ENCODE assay signal across 8 cellular contexts in genomic region chr18:49813321-49814146, GRCh38. TPM values are rescaled to one million over a fixed set of nuclear protein-coding genes. Genes with fewer than 3 reads are reported as not detected.
A peak's percentile ranks its signal among the peaks of the same experiment; 100 is the strongest.
DNase-seq lines count a peak whose midpoint lies in the region; FAIRE-seq and TF ChIP-seq lines count a peak whose summit lies in the region.

TSS of gene ACAA2 (minus strand) at chr18:49813533. CDS start at chr18:49813484, 49 bp downstream.

- peak; percentile 67 for DNase-seq in GF-D8 (lab: John Stamatoyannopoulos, UW)
- peak; percentile 81 to 88 for DNase-seq in HAP-1 (ENCODE audit: low spot score in 2 of 2)
- DNase-seq in MG63: peak; percentile 84
- peak; percentile 67 for DNase-seq in SK-MEL-5 (ENCODE audit: low read depth, low spot score)
- DNase-seq in activated naive CD4-positive, alpha-beta T cell treated with Interleukin-2 at 50 U/mL for 16 hours: peak; percentile 86
- DNase-seq in frontal cortex (ENCODE audit: low spot score in 2 of 2): peak; percentile 82
- peak in 55 of 56 donors; percentile 22 to 92 (median 81) for DNase-seq in nucleus accumbens (lab: John Stamatoyannopoulos, UW)
- DNase-seq in suprapubic skin (ENCODE audit: low spot score in 2 of 2): peak; percentile 92 to 93

- H3K9me3 ChIP-seq in HAP-1: peaks cover 9% of the 10 kb centered on the region; the same call in 1 of the 2 replicates
- H3K9me3 ChIP-seq in MG63: peaks cover 4% of the 10 kb centered on the region; the same call in 1 of the 2 replicates
- H3K9me3 ChIP-seq in suprapubic skin: no peaks in the 10 kb centered on the region

- peak within 1 kb of the TSS; percentile 92 for H3K27ac ChIP-seq in suprapubic skin

- H3K36me3 ChIP-seq in HAP-1 (replicated peaks) (no peaks in the 10 kb centered on the region; the same call in 1 of the 2 replicates), MG63 (no peaks in the 10 kb centered on the region; the same call in 1 of the 2 replicates), suprapubic skin (no peaks in the 10 kb centered on the region)

- WGBS in suprapubic skin: 1% methylated on average over 20 of the region's 74 CpGs

- no peak for TF ChIP-seq CTCF in suprapubic skin (IDR thresholded peaks at IDR 0.05)

- TF ChIP-seq POLR2A in suprapubic skin (IDR thresholded peaks at IDR 0.05): peak in 1 of 2 donors; percentile 68

- H3K4me1 ChIP-seq in HAP-1: peaks cover 13% of the 10 kb centered on the region
- H3K4me1 ChIP-seq in suprapubic skin: peaks cover 31% of the 10 kb centered on the region

- TF ChIP-seq EP300 in suprapubic skin (IDR thresholded peaks at IDR 0.05): no peak

- no peak for FAIRE-seq in frontal cortex (lab: Jason Lieb, UNC)

- in situ Hi-C loops in HAP-1 (cut with MboI; ENCODE audit: low sequenced_read_pairs) (no loop called here), SK-MEL-5 (cut with HindIII; ENCODE audit: low pct_unique_long_range_greater_than_20kb, low sequenced_read_pairs) (no loop called here)

- peak within 1 kb of the TSS; percentile 76 for H3K4me3 ChIP-seq in HAP-1
- peak within 1 kb of the TSS; percentile 82 for H3K4me3 ChIP-seq in MG63
- peak within 1 kb of the TSS; percentile 65 for H3K4me3 ChIP-seq in suprapubic skin

- H3K27me3 ChIP-seq in HAP-1 (ENCODE audit: low read depth) (no peaks in the 10 kb centered on the region), MG63 (no peaks in the 10 kb centered on the region), suprapubic skin (no peaks in the 10 kb centered on the region)

RNA-seq across cellular contexts. Expression of gene ACAA2, which starts in this region (rescaled TPM):
- total RNA-seq in MG63 (2014; rRNA removed; shearing (Covaris generic); ENCODE audit: low replicate concordance): 109 and 120 TPM in 2 replicates
- 56.5 and 59.0 TPM in 2 replicates for total RNA-seq in SK-MEL-5 (2014; rRNA removed; shearing (Covaris generic))
- polyA plus RNA-seq in SK-MEL-5 (2015; cell fraction: cytosol; rRNA removed): 31.3 and 41.0 TPM in 2 replicates
- 17.0 and 38.8 TPM in 2 replicates for polyA plus RNA-seq in SK-MEL-5 (2015; cell fraction: nucleus; rRNA removed)
- 23.2 TPM for total RNA-seq in frontal cortex
- 10 to 100 TPM; 22.0 to 40.6 (median 27.9) TPM for total RNA-seq in suprapubic skin

Comparison
In these comparisons a context has a peak if more than half of its experiments do, and no peak if none do; other contexts are left out.
1. Peak in every context shown above with its lines: DNase-seq, H3K4me3 ChIP-seq and H3K27ac ChIP-seq.